Comparison of ENCODE assay signal across 7 cellular contexts in genomic region chr19:10855879-10856522, GRCh38. TPM values are rescaled to one million over a fixed set of nuclear protein-coding genes. Genes with fewer than 3 reads are reported as not detected.
A peak's percentile ranks its signal among the peaks of the same experiment; 100 is the strongest.
DNase-seq lines count a peak whose midpoint lies in the region; ATAC-seq, FAIRE-seq and TF ChIP-seq lines count a peak whose summit lies in the region.

No MANE protein-coding gene starts in this region.

- H3K9me3 Mint-ChIP-seq in astrocyte (ENCODE audit: unreplicated experiment), result no peaks in the 10 kb centered on the region
- no peaks in the 10 kb centered on the region for H3K9me3 Mint-ChIP-seq in naive thymus-derived CD4-positive, alpha-beta T cell

- H3K9ac ChIP-seq in DND-41 (ENCODE audit: low read depth, low read length) (no peak overlapping the region), astrocyte (ENCODE audit: low read length) (no peak overlapping the region)

- CTCF ChIA-PET in naive thymus-derived CD4-positive, alpha-beta T cell (lab: Charles Lee), result interaction anchor here (1.3 kb wide), 1 partner anchor 19 kb away, joined by 4 read pairs; no protein-coding TSS in a partner anchor

- peak; percentile 55 for DNase-seq in DND-41
- DNase-seq in HTR-8/SVneo (ENCODE audit: insufficient read length, low spot score), result no peak
- DNase-seq in astrocyte (ENCODE audit: low read depth), result no peak
- no peak for DNase-seq in naive thymus-derived CD4-positive, alpha-beta T cell
- no peak for DNase-seq in GM19238 (ENCODE audit: insufficient read length, low spot score)
- DNase-seq in cortex of kidney (lab: John Stamatoyannopoulos, UW), result no peak
- no peak for DNase-seq in NCI-H1092 treated with DMSO at 0.1 percent for 48 hours (lab: John Stamatoyannopoulos, UW)

- no peaks in the 10 kb centered on the region for H4K20me1 ChIP-seq in DND-41 (ENCODE audit: insufficient read depth, low read length)
- H4K20me1 ChIP-seq in astrocyte (ENCODE audit: insufficient read depth, low read length), result no peaks in the 10 kb centered on the region

- H3K27ac Mint-ChIP-seq in astrocyte (ENCODE audit: unreplicated experiment), result no peak overlapping the region
- H3K27ac Mint-ChIP-seq in naive thymus-derived CD4-positive, alpha-beta T cell, result no peak overlapping the region

- peaks cover 3% of the 10 kb centered on the region for H3K27me3 Mint-ChIP-seq in astrocyte (ENCODE audit: low read depth, unreplicated experiment)
- no peaks in the 10 kb centered on the region for H3K27me3 Mint-ChIP-seq in naive thymus-derived CD4-positive, alpha-beta T cell

- no peak overlapping the region for H3K27ac ChIP-seq in DND-41 (ENCODE audit: low read length)
- no peak overlapping the region for H3K27ac ChIP-seq in astrocyte (ENCODE audit: low read depth, low read length)
- no peak overlapping the region for H3K27ac ChIP-seq in naive thymus-derived CD4-positive, alpha-beta T cell (ENCODE audit: low read depth, low read length)

- no peaks in the 10 kb centered on the region for H3K4me1 ChIP-seq in DND-41 (ENCODE audit: insufficient read depth, low read length)
- H3K4me1 ChIP-seq in astrocyte (ENCODE audit: insufficient read depth, low read length), result no peaks in the 10 kb centered on the region
- no peaks in the 10 kb centered on the region for H3K4me1 ChIP-seq in naive thymus-derived CD4-positive, alpha-beta T cell (ENCODE audit: control insufficient read depth in 2 of 2, insufficient read depth in 2 of 2, low read length in 2 of 2)

- no peak overlapping the region for H3K4me3 Mint-ChIP-seq in astrocyte (ENCODE audit: unreplicated experiment)
- no peak overlapping the region for H3K4me3 Mint-ChIP-seq in naive thymus-derived CD4-positive, alpha-beta T cell

- H3K9me3 ChIP-seq in DND-41 (ENCODE audit: insufficient read depth, low read length, severe bottlenecking) (no peaks in the 10 kb centered on the region), astrocyte (ENCODE audit: insufficient read depth, low read depth, low read length) (no peaks in the 10 kb centered on the region)
- no peaks in the 10 kb centered on the region for H3K9me3 ChIP-seq in naive thymus-derived CD4-positive, alpha-beta T cell (ENCODE audit: control insufficient read depth in 2 of 3, low read length in 3 of 3)

- peaks cover 4% of the 10 kb centered on the region for H3K36me3 Mint-ChIP-seq in astrocyte (ENCODE audit: low read depth, unreplicated experiment)
- H3K36me3 Mint-ChIP-seq in naive thymus-derived CD4-positive, alpha-beta T cell, result peaks cover 0 to 4% (median 0%) of the 10 kb centered on the region in 5 donors

- no peaks in the 10 kb centered on the region for H3K36me3 ChIP-seq in DND-41 (ENCODE audit: insufficient read depth, low read length)
- H3K36me3 ChIP-seq in astrocyte (ENCODE audit: insufficient read depth, low read length), result no peaks in the 10 kb centered on the region
- H3K36me3 ChIP-seq in naive thymus-derived CD4-positive, alpha-beta T cell (ENCODE audit: control insufficient read depth in 2 of 3, insufficient read depth in 3 of 3, low read length in 3 of 3), result no peaks in the 10 kb centered on the region

- POLR2A ChIA-PET in naive thymus-derived CD4-positive, alpha-beta T cell (lab: Charles Lee), result no interaction called here

- H3K4me2 ChIP-seq in DND-41 (ENCODE audit: insufficient read depth, low read length) (no peak overlapping the region), astrocyte (ENCODE audit: low read length) (no peak overlapping the region)

- FAIRE-seq in HTR-8/SVneo (lab: Jason Lieb, UNC) (peak; percentile 83), astrocyte (lab: Jason Lieb, UNC) (no peak)

- H3K27me3 ChIP-seq in DND-41 (ENCODE audit: insufficient read depth, low read length, poor library complexity) (no peaks in the 10 kb centered on the region), astrocyte (ENCODE audit: insufficient read depth, low read length) (no peaks in the 10 kb centered on the region)
- H3K27me3 ChIP-seq in naive thymus-derived CD4-positive, alpha-beta T cell (ENCODE audit: control insufficient read depth in 2 of 2, insufficient read depth in 2 of 2, low read length in 2 of 2), result no peaks in the 10 kb centered on the region

- H2AFZ ChIP-seq in DND-41 (ENCODE audit: low read depth, low read length) (no peak overlapping the region), astrocyte (ENCODE audit: low read depth, low read length) (no peak overlapping the region)

- TF ChIP-seq CTCF in DND-41 (IDR thresholded peaks at IDR 0.05; ENCODE audit: borderline replicate concordance, extremely low read depth, low read length, poor library complexity, severe bottlenecking) (peak; percentile 70), astrocyte (IDR thresholded peaks at IDR 0.05; ENCODE audit: insufficient read depth, low read depth, low read length) (peak; percentile 29)

- peak; percentile 65; the same call in 2 of the 3 replicates for ATAC-seq in DND-41 (ENCODE audit: insufficient read depth, low read depth)
- peak; percentile 52 for ATAC-seq in naive thymus-derived CD4-positive, alpha-beta T cell

- H3K79me2 ChIP-seq in DND-41 (ENCODE audit: insufficient read depth, low read length) (no peaks in the 10 kb centered on the region), astrocyte (ENCODE audit: insufficient read depth, low read length) (no peaks in the 10 kb centered on the region)

- H3K4me3 ChIP-seq in DND-41 (ENCODE audit: low read depth in 1 of 2, low read length in 2 of 2) (no peak overlapping the region), astrocyte (ENCODE audit: insufficient read depth, low read depth, low read length) (no peak overlapping the region)
- H3K4me3 ChIP-seq in naive thymus-derived CD4-positive, alpha-beta T cell (ENCODE audit: low read length), result no peak overlapping the region

- intact Hi-C loops in naive thymus-derived CD4-positive, alpha-beta T cell (cut with micrococcal nuclease), result no loop called here

- no peaks in the 10 kb centered on the region for H3K4me1 Mint-ChIP-seq in astrocyte (ENCODE audit: low read depth, unreplicated experiment)
- peaks cover 0 to 8% (median under 1%) of the 10 kb centered on the region in 7 donors for H3K4me1 Mint-ChIP-seq in naive thymus-derived CD4-positive, alpha-beta T cell

RNA-seq across cellular contexts. Expression of gene C19orf38, which starts 7.8 kb away (rescaled TPM):
- 0.23 and 0.58 TPM in 2 replicates for total RNA-seq in astrocyte
- 10 to 100 TPM in 1 of 5 experiments, 1 to 10 TPM in 4; 2.5 to 50.5 (median 3.5) TPM for total RNA-seq in naive thymus-derived CD4-positive, alpha-beta T cell
- polyA plus RNA-seq in naive thymus-derived CD4-positive, alpha-beta T cell, result 1 to 10 TPM; 1.4 to 2.8 TPM

RNA-seq across cellular contexts. Expression of gene CARM1, which starts 15.4 kb away (rescaled TPM):
- 62.6 and 62.7 TPM in 2 replicates for total RNA-seq in astrocyte
- 10 to 100 TPM; 21.3 to 43.1 (median 27.2) TPM for total RNA-seq in naive thymus-derived CD4-positive, alpha-beta T cell
- under 1 TPM; 0.69 to 0.94 TPM for polyA plus RNA-seq in naive thymus-derived CD4-positive, alpha-beta T cell

RNA-seq across cellular contexts. Expression of gene TMED1, which starts 20.0 kb away (rescaled TPM):
- 27.0 and 29.7 TPM in 2 replicates for total RNA-seq in astrocyte
- total RNA-seq in naive thymus-derived CD4-positive, alpha-beta T cell, result 10 to 100 TPM in 2 of 5 experiments, 1 to 10 TPM in 3; 7.6 to 12.8 (median 9.9) TPM
- polyA plus RNA-seq in naive thymus-derived CD4-positive, alpha-beta T cell, result 10 to 100 TPM; 19.0 to 21.7 TPM
